ENCODE assay signal across 1 cellular context in the genomic region with DNA sequence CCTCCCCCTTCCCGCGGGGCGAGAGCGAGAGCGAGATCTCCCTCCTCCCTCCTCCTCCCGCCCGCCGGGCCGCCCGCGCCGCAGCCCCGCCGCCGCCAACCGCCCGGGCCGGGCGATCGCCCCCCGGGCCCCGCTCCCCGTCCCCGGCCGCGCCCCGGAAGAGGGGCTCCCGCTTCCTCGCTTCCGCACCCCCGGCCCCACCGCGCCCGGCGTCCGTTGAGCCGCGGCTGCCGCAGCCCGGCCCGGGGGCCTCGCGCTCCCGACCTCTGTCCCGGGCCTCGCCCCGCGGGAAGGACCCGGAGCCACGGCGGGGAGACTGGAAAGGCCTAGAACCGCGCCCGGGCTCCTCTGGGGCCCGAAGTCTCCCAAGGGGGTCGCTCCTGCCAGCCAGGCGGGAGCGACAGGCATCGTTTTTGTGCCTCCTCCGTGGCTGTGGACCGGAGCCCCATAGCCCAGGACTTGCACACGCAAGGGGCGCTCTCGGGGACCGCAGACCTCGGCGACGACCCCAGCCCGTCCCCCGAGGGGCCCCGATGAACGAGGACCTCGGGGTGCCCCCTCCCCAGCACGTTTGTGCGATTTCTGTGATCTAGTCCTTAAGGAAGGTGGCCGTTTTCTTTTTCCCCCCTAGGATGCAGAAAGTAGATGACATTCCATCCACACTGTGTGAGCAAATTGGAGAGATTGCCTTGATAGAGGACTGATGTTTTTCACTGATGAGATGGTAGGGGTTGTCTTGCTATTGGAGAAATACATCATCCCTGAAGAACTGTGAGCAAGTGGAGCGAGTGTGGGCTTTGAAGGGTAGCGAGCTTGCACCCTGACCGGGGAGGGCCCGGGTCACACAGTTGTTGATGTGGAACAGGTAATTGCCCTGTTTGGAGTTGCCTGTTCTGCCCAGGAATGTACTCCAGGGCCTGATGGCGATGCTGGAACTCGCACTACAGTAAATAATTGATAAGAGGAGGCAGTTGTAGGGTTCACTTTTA.
TF ChIP-seq lines count a peak whose summit lies in the region.

No MANE protein-coding gene starts in this region.

TF ChIP-seq in HepG2, 621 proteins besides CTCF, POLR2A, EP300 and RAD21 (continued from another document and continues in another):
- no peak for TF ChIP-seq TRIM22 (IDR thresholded peaks at IDR 0.05)
- no peak for TF ChIP-seq ATF1 (CRISPR knock-in tag; IDR thresholded peaks at IDR 0.05)
- no peak for TF ChIP-seq ZNF530 (CRISPR knock-in tag; IDR thresholded peaks at IDR 0.05; ENCODE audit: low read depth)
- TF ChIP-seq ZNF678 (CRISPR knock-in tag; IDR thresholded peaks at IDR 0.05), result no peak
- peak; percentile 8; the same call in 1 of the 2 replicates for TF ChIP-seq IRF2 (CRISPR knock-in tag; IDR thresholded peaks at IDR 0.05)
- TF ChIP-seq ZEB1 (IDR thresholded peaks at IDR 0.05; ENCODE audit: insufficient replicate concordance, low read depth), result no peak
- no peak for TF ChIP-seq TRAFD1 (CRISPR knock-in tag; IDR thresholded peaks at IDR 0.05; ENCODE audit: borderline replicate concordance)
- no peak for TF ChIP-seq SNRNP70 (IDR thresholded peaks at IDR 0.05; ENCODE audit: low read depth, low read length)
- no peak; the same call in 1 of the 2 replicates for TF ChIP-seq NKX3-1 (CRISPR knock-in tag; IDR thresholded peaks at IDR 0.05)
- no peak for TF ChIP-seq CHCHD3 (CRISPR knock-in tag; IDR thresholded peaks at IDR 0.05)
- no peak for TF ChIP-seq ZSCAN22 (CRISPR knock-in tag; IDR thresholded peaks at IDR 0.05)
- TF ChIP-seq TBX3 (IDR thresholded peaks at IDR 0.05; ENCODE audit: borderline replicate concordance), result no peak
- no peak for TF ChIP-seq ZNF451 (CRISPR knock-in tag; IDR thresholded peaks at IDR 0.05)
- TF ChIP-seq ZNF564 (CRISPR knock-in tag; IDR thresholded peaks at IDR 0.05), result peak; percentile 72; the same call in 1 of the 2 replicates
- no peak for TF ChIP-seq ZNF468 (CRISPR knock-in tag; IDR thresholded peaks at IDR 0.05)
- TF ChIP-seq KDM2A (CRISPR knock-in tag; IDR thresholded peaks at IDR 0.05; ENCODE audit: borderline replicate concordance, low read depth), result peak; percentile 54; the same call in 1 of the 2 replicates
- TF ChIP-seq ZNF772 (CRISPR knock-in tag; IDR thresholded peaks at IDR 0.05), result no peak
- 0 out of 2 replicates have a peak, but pooled peaks have one; percentile 22 for TF ChIP-seq ZSCAN25 (CRISPR knock-in tag; IDR thresholded peaks at IDR 0.05)
- TF ChIP-seq ZNF256 (CRISPR knock-in tag; conservative IDR thresholded peaks at IDR 0.05), result peak; percentile 32; the same call in 1 of the 2 replicates
- no peak for TF ChIP-seq KAT7 (CRISPR knock-in tag; IDR thresholded peaks at IDR 0.05; ENCODE audit: borderline replicate concordance)
- no peak for TF ChIP-seq ATF7 (IDR thresholded peaks at IDR 0.05)
- no peak; the same call in 1 of the 2 replicates for TF ChIP-seq ATF7 (CRISPR knock-in tag; IDR thresholded peaks at IDR 0.05)
- 0 out of 2 replicates have a peak, but pooled peaks have one; percentile 36 for TF ChIP-seq MTERF4 (CRISPR knock-in tag; IDR thresholded peaks at IDR 0.05)
- TF ChIP-seq RFX1 (IDR thresholded peaks at IDR 0.05), result no peak
- TF ChIP-seq, protein P1, sequence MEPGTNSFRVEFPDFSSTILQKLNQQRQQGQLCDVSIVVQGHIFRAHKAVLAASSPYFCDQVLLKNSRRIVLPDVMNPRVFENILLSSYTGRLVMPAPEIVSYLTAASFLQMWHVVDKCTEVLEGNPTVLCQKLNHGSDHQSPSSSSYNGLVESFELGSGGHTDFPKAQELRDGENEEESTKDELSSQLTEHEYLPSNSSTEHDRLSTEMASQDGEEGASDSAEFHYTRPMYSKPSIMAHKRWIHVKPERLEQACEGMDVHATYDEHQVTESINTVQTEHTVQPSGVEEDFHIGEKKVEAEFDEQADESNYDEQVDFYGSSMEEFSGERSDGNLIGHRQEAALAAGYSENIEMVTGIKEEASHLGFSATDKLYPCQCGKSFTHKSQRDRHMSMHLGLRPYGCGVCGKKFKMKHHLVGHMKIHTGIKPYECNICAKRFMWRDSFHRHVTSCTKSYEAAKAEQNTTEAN (CRISPR knock-in tag; conservative IDR thresholded peaks at IDR 0.05), result peak; percentile 61; the same call in 1 of the 2 replicates
- 0 out of 2 replicates have a peak, but pooled peaks have one; percentile 3 for TF ChIP-seq MAZ (IDR thresholded peaks at IDR 0.05; ENCODE audit: borderline replicate concordance, low read depth, low read length)
- no peak; the same call in 1 of the 2 replicates for TF ChIP-seq MAZ (CRISPR knock-in tag; IDR thresholded peaks at IDR 0.05; ENCODE audit: low read depth)
- no peak for TF ChIP-seq BCL3 (CRISPR knock-in tag; IDR thresholded peaks at IDR 0.05)
- no peak for TF ChIP-seq ZMYM2 (CRISPR knock-in tag; IDR thresholded peaks at IDR 0.05)
- no peak for TF ChIP-seq FOXP1 (IDR thresholded peaks at IDR 0.05)
- TF ChIP-seq FOXP1 (CRISPR knock-in tag; IDR thresholded peaks at IDR 0.05), result 0 out of 2 replicates have a peak, but pooled peaks have one; percentile 6
- no peak for TF ChIP-seq THAP8 (CRISPR knock-in tag; IDR thresholded peaks at IDR 0.05; ENCODE audit: borderline replicate concordance)
- TF ChIP-seq, protein P2, sequence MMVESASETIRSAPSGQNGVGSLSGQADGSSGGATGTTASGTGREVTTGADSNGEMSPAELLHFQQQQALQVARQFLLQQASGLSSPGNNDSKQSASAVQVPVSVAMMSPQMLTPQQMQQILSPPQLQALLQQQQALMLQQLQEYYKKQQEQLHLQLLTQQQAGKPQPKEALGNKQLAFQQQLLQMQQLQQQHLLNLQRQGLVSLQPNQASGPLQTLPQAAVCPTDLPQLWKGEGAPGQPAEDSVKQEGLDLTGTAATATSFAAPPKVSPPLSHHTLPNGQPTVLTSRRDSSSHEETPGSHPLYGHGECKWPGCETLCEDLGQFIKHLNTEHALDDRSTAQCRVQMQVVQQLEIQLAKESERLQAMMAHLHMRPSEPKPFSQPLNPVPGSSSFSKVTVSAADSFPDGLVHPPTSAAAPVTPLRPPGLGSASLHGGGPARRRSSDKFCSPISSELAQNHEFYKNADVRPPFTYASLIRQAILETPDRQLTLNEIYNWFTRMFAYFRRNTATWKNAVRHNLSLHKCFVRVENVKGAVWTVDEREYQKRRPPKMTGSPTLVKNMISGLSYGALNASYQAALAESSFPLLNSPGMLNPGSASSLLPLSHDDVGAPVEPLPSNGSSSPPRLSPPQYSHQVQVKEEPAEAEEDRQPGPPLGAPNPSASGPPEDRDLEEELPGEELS (CRISPR knock-in tag; IDR thresholded peaks at IDR 0.05), result no peak
- 0 out of 2 replicates have a peak, but pooled peaks have one; percentile 15 for TF ChIP-seq FOXM1 (CRISPR knock-in tag; IDR thresholded peaks at IDR 0.05)
- no peak for TF ChIP-seq HDAC1 (CRISPR knock-in tag; IDR thresholded peaks at IDR 0.05)
- TF ChIP-seq HINFP (CRISPR knock-in tag; IDR thresholded peaks at IDR 0.05; ENCODE audit: low read depth), result 0 out of 2 replicates have a peak, but pooled peaks have one; percentile 1
- TF ChIP-seq BRF2 (CRISPR knock-in tag; IDR thresholded peaks at IDR 0.05), result peak; percentile 66
- TF ChIP-seq SMYD3 (CRISPR knock-in tag; IDR thresholded peaks at IDR 0.05), result peak; percentile 66; the same call in 1 of the 2 replicates
- no peak for TF ChIP-seq ZNF30 (CRISPR knock-in tag; IDR thresholded peaks at IDR 0.05)
- no peak for TF ChIP-seq SCMH1 (CRISPR knock-in tag; IDR thresholded peaks at IDR 0.05; ENCODE audit: borderline replicate concordance)
- no peak for TF ChIP-seq ZNF382 (CRISPR knock-in tag; IDR thresholded peaks at IDR 0.05; ENCODE audit: borderline replicate concordance)
- TF ChIP-seq DMAP1 (CRISPR knock-in tag; IDR thresholded peaks at IDR 0.05), result no peak
- TF ChIP-seq, protein P3, sequence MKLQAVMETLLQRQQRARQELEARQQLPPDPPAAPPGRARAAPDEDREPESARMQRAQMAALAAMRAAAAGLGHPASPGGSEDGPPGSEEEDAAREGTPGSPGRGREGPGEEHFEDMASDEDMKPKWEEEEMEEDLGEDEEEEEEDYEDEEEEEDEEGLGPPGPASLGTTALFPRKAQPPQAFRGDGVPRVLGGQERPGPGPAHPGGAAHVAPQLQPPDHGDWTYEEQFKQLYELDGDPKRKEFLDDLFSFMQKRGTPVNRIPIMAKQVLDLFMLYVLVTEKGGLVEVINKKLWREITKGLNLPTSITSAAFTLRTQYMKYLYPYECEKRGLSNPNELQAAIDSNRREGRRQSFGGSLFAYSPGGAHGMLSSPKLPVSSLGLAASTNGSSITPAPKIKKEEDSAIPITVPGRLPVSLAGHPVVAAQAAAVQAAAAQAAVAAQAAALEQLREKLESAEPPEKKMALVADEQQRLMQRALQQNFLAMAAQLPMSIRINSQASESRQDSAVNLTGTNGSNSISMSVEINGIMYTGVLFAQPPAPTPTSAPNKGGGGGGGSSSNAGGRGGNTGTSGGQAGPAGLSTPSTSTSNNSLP (IDR thresholded peaks at IDR 0.05; ENCODE audit: low read depth, low read length), result no peak
- TF ChIP-seq, protein P4, sequence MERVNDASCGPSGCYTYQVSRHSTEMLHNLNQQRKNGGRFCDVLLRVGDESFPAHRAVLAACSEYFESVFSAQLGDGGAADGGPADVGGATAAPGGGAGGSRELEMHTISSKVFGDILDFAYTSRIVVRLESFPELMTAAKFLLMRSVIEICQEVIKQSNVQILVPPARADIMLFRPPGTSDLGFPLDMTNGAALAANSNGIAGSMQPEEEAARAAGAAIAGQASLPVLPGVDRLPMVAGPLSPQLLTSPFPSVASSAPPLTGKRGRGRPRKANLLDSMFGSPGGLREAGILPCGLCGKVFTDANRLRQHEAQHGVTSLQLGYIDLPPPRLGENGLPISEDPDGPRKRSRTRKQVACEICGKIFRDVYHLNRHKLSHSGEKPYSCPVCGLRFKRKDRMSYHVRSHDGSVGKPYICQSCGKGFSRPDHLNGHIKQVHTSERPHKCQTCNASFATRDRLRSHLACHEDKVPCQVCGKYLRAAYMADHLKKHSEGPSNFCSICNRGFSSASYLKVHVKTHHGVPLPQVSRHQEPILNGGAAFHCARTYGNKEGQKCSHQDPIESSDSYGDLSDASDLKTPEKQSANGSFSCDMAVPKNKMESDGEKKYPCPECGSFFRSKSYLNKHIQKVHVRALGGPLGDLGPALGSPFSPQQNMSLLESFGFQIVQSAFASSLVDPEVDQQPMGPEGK (CRISPR knock-in tag; IDR thresholded peaks at IDR 0.05), result no peak
- TF ChIP-seq MED8 (CRISPR knock-in tag; IDR thresholded peaks at IDR 0.05; ENCODE audit: insufficient replicate concordance), result no peak
